In the genomic region with DNA sequence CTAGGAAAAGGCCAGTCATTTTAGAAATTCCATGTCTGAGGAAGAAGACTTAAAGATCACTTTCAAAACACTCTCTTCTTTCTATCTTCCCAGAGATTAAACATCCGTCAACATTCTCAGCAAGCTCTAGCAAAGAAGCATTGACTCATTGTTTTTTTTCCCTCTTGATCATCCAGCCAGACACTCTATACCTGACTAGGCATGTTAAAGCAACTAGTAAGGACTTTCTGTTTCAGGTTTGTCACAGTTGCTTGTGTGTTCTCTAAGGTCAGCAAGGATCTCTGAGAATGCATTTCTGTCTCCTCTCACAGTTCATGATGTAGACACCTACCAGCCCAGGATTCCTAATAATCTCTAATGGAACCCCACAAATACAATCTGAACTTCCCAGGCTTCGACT, we compare ENCODE assay signal across 22 cellular contexts.
"Had no signal": no experiment of that assay in that cellular context is flagged by ENCODE, and none has a peak within 500 bp of the region (broad histone marks: within the 10 kb centered on the region; RNA-seq: fewer than 3 reads in every experiment).

No MANE protein-coding gene starts in this region.

- ATAC-seq: activated T-cell treated with anti-CD3 and anti-CD28 coated beads, Interleukin-2, amount 50 U/mL, for 72 hours; effector memory CD8-positive, alpha-beta T cell; heart left ventricle; lower lobe of right lung; naive thymus-derived CD4-positive, alpha-beta T cell; right lobe of liver; stimulated activated memory B cell treated with anti-CD40 and anti-IgM and Interleukin-4, amounts not matched to agents 10 μg/mL and 1 μg/mL and 100 μg/mL, for 72 hours had no signal

- H3K36me3 ChIP-seq: heart left ventricle, lower lobe of right lung, neural progenitor cell, right lobe of liver, stomach, transverse colon, uterus had no signal

- H3K27me3 ChIP-seq: right lobe of liver, stomach, transverse colon, uterus had no signal

- H3K4me3 ChIP-seq: heart left ventricle, lower lobe of right lung, neural progenitor cell, right lobe of liver, skin epidermis, stomach, transverse colon, uterus had no signal

- H3K4me1 ChIP-seq: heart left ventricle, lower lobe of right lung, right lobe of liver, stomach, transverse colon, uterus had no signal

- H3K4me2 ChIP-seq: neural progenitor cell had no signal

- H3K4me1 Mint-ChIP-seq: activated B cell treated with CpG ODN at 0.5 μM for 24 hours; activated CD4-positive, alpha-beta memory T cell treated with anti-CD3 and anti-CD28 coated beads, Interleukin-2, amount 10 ng/mL, durations not matched to agents 7 days and 5 days; activated naive CD4-positive, alpha-beta T cell treated with anti-CD3 and anti-CD28 coated beads, Interleukin-2, amount 10 ng/mL, durations not matched to agents 7 days and 5 days; naive thymus-derived CD4-positive, alpha-beta T cell; stimulated activated memory B cell treated with anti-CD40 and anti-IgM and Interleukin-4, amounts not matched to agents 10 μg/mL and 1 μg/mL and 100 μg/mL, for 72 hours had no signal

- H3K9ac ChIP-seq: neural progenitor cell had no signal

- DNase-seq: activated B cell treated with CpG ODN at 0.5 μM for 24 hours; activated CD4-positive, alpha-beta memory T cell treated with anti-CD3 and anti-CD28 coated beads, Interleukin-2, amount 10 ng/mL, durations not matched to agents 7 days and 5 days; activated CD4-positive, alpha-beta T cell treated with anti-CD3 and anti-CD28 coated beads for 4 hours; activated effector memory CD4-positive, alpha-beta T cell treated with Interleukin-2 at 50 U/mL for 16 hours; activated naive CD4-positive, alpha-beta T cell treated with anti-CD3 and anti-CD28 coated beads, Interleukin-2, amount 10 ng/mL, durations not matched to agents 7 days and 5 days; activated T-cell treated with anti-CD3 and anti-CD28 coated beads, Interleukin-2, amount 50 U/mL, for 72 hours; amygdala; effector memory CD8-positive, alpha-beta T cell; heart left ventricle; islet precursor cell; lower lobe of right lung; naive thymus-derived CD4-positive, alpha-beta T cell; posterior cingulate gyrus; right lobe of liver; stomach; T1000; transverse colon; uterus had no signal

- H3K36me3 Mint-ChIP-seq: activated naive CD4-positive, alpha-beta T cell treated with anti-CD3 and anti-CD28 coated beads, Interleukin-2, amount 10 ng/mL, durations not matched to agents 7 days and 5 days; naive thymus-derived CD4-positive, alpha-beta T cell; neural progenitor cell; stimulated activated memory B cell treated with anti-CD40 and anti-IgM and Interleukin-4, amounts not matched to agents 10 μg/mL and 1 μg/mL and 100 μg/mL, for 72 hours had no signal

- H3K27me3 Mint-ChIP-seq: activated B cell treated with CpG ODN at 0.5 μM for 24 hours; activated CD4-positive, alpha-beta memory T cell treated with anti-CD3 and anti-CD28 coated beads, Interleukin-2, amount 10 ng/mL, durations not matched to agents 7 days and 5 days; activated naive CD4-positive, alpha-beta T cell treated with anti-CD3 and anti-CD28 coated beads, Interleukin-2, amount 10 ng/mL, durations not matched to agents 7 days and 5 days; effector memory CD8-positive, alpha-beta T cell; naive thymus-derived CD4-positive, alpha-beta T cell; stimulated activated memory B cell treated with anti-CD40 and anti-IgM and Interleukin-4, amounts not matched to agents 10 μg/mL and 1 μg/mL and 100 μg/mL, for 72 hours had no signal

- H3K27ac Mint-ChIP-seq: activated B cell treated with CpG ODN at 0.5 μM for 24 hours; activated CD4-positive, alpha-beta memory T cell treated with anti-CD3 and anti-CD28 coated beads, Interleukin-2, amount 10 ng/mL, durations not matched to agents 7 days and 5 days; activated naive CD4-positive, alpha-beta T cell treated with anti-CD3 and anti-CD28 coated beads, Interleukin-2, amount 10 ng/mL, durations not matched to agents 7 days and 5 days; activated T-cell treated with anti-CD3 and anti-CD28 coated beads, Interleukin-2, amount 50 U/mL, for 72 hours; effector memory CD8-positive, alpha-beta T cell; naive thymus-derived CD4-positive, alpha-beta T cell; neural progenitor cell; stimulated activated memory B cell treated with anti-CD40 and anti-IgM and Interleukin-4, amounts not matched to agents 10 μg/mL and 1 μg/mL and 100 μg/mL, for 72 hours; T-helper 1 cell treated with Interleukin-12 subunit alpha and Interleukin-12 subunit beta and Interleukin-4 antibody, amounts not matched to agents 30 μg/mL and 1 μg/mL, for 36 hours had no signal

- H3K27ac ChIP-seq: heart left ventricle, lower lobe of right lung, neural progenitor cell, right lobe of liver, stomach, transverse colon, uterus had no signal

- H3K9me3 ChIP-seq: heart left ventricle, lower lobe of right lung, right lobe of liver, stomach, transverse colon, uterus had no signal

- H3K4me3 Mint-ChIP-seq: activated B cell treated with CpG ODN at 0.5 μM for 24 hours; activated CD4-positive, alpha-beta memory T cell treated with anti-CD3 and anti-CD28 coated beads, Interleukin-2, amount 10 ng/mL, durations not matched to agents 7 days and 5 days; activated naive CD4-positive, alpha-beta T cell treated with anti-CD3 and anti-CD28 coated beads, Interleukin-2, amount 10 ng/mL, durations not matched to agents 7 days and 5 days; activated T-cell treated with anti-CD3 and anti-CD28 coated beads, Interleukin-2, amount 50 U/mL, for 72 hours; effector memory CD8-positive, alpha-beta T cell; naive thymus-derived CD4-positive, alpha-beta T cell; neural progenitor cell; stimulated activated memory B cell treated with anti-CD40 and anti-IgM and Interleukin-4, amounts not matched to agents 10 μg/mL and 1 μg/mL and 100 μg/mL, for 72 hours; T-helper 1 cell treated with Interleukin-12 subunit alpha and Interleukin-12 subunit beta and Interleukin-4 antibody, amounts not matched to agents 30 μg/mL and 1 μg/mL, for 36 hours had no signal

- H3K9me3 Mint-ChIP-seq: activated naive CD4-positive, alpha-beta T cell treated with anti-CD3 and anti-CD28 coated beads, Interleukin-2, amount 10 ng/mL, durations not matched to agents 7 days and 5 days; stimulated activated memory B cell treated with anti-CD40 and anti-IgM and Interleukin-4, amounts not matched to agents 10 μg/mL and 1 μg/mL and 100 μg/mL, for 72 hours had no signal

- H2AFZ ChIP-seq: neural progenitor cell had no signal
